Comparison of ENCODE assay signal across 24 cellular contexts in genomic region chr10:7515549-7515948, GRCh38.
DNase-seq lines count a peak whose midpoint lies in the region; ATAC-seq, FAIRE-seq and TF ChIP-seq lines count a peak whose summit lies in the region.
"Had no signal": no experiment of that assay in that cellular context is flagged by ENCODE, and none has a peak within 500 bp of the region (broad histone marks: within the 10 kb centered on the region; RNA-seq: fewer than 3 reads in every experiment).

No MANE protein-coding gene starts in this region.

- peak overlapping the region; percentile 56; the same call in 1 of the 2 replicates for H3K27ac ChIP-seq in BLaER1
- no peak overlapping the region for H3K27ac ChIP-seq in HEK293 (ENCODE audit: extremely low read depth, low read depth, low read length)
- H3K27ac ChIP-seq in upper lobe of left lung: no peak overlapping the region
- H3K27ac ChIP-seq: SJSA1 had no signal

- TF ChIP-seq CTCF in HEK293 (tag by site-specific recombination; IDR thresholded peaks at IDR 0.05) (no peak), brain (conservative IDR thresholded peaks at IDR 0.05) (no peak), upper lobe of left lung (IDR thresholded peaks at IDR 0.05) (no peak)

- peak overlapping the region; percentile 21; the same call in 1 of the 2 replicates for H3K9ac ChIP-seq in BLaER1

- peak; percentile 95 for FAIRE-seq in islet of Langerhans (lab: Jason Lieb, UNC)
- FAIRE-seq: GM12878, H1 had no signal

- H3K4me3 ChIP-seq in BLaER1 (no peak overlapping the region), HEK293 (ENCODE audit: low read depth, low read length) (no peak overlapping the region), upper lobe of left lung (no peak overlapping the region)
- H3K4me3 ChIP-seq: GM12878, SJSA1 had no signal

- CTCF ChIA-PET in HEK293 (lab: Yijun Ruan, JAX): interaction anchor here (2.6 kb wide), 1 partner anchor 10 kb away, joined by 13 read pairs; no protein-coding TSS in a partner anchor

- no peak for DNase-seq in pons (ENCODE audit: low spot score)
- no peak for DNase-seq in left lobe of liver (ENCODE audit: low spot score)
- no peak for DNase-seq in upper lobe of left lung
- DNase-seq: 8988T; ACHN; BE2C; CD4-positive, alpha-beta T cell; GDM1; HCEC 1CT; NCI-H1048; NCI-H1436; NCI-H187 treated with DMSO at 0.1 percent for 48 hours; NCI-H446; NCI-H524 treated with DMSO at 0.1 percent for 48 hours; NCI-H774; PC-3 had no signal

- ATAC-seq in left lobe of liver (no peak), upper lobe of left lung (ENCODE audit: low FRiP score in 2 of 2) (no peak), HG03442 (IDR thresholded peaks at IDR 0.05; ENCODE audit: unreplicated experiment) (no peak)
- ATAC-seq: GM12878, PC-3 had no signal

- 65 to 66% methylated on average over 6 of the region's 6 CpGs for WGBS in upper lobe of left lung, 2 donors

- H3K27ac Mint-ChIP-seq in brain: peak overlapping the region in 3 of 5 experiments; percentile 22 to 51 (median 39)
- H3K27ac Mint-ChIP-seq: CD4-positive, alpha-beta T cell had no signal

- H4K20me1 ChIP-seq in BLaER1: no peaks in the 10 kb centered on the region

- no peak for TF ChIP-seq EP300 in upper lobe of left lung (IDR thresholded peaks at IDR 0.05)

- no peaks in the 10 kb centered on the region for H3K36me3 Mint-ChIP-seq in brain

- H3K4me3 Mint-ChIP-seq in brain: peak overlapping the region; percentile 39 to 77 (median 54)
- H3K4me3 Mint-ChIP-seq: CD4-positive, alpha-beta T cell had no signal

- TF ChIP-seq POLR2A in upper lobe of left lung (IDR thresholded peaks at IDR 0.05): no peak

- no peaks in the 10 kb centered on the region for H3K27me3 ChIP-seq in BLaER1
- no peaks in the 10 kb centered on the region for H3K27me3 ChIP-seq in upper lobe of left lung

- peak overlapping the region; percentile 79 for H3K4me2 ChIP-seq in BLaER1

- peaks cover 29% of the 10 kb centered on the region for H3K4me1 Mint-ChIP-seq in brain

- POLR2A ChIA-PET in HEK293 (lab: Yijun Ruan, JAX): no interaction called here

- H3K9me3 ChIP-seq in BLaER1 (peaks cover 27% of the 10 kb centered on the region), HEK293 (ENCODE audit: control insufficient read depth, insufficient read depth, low read depth, low read length) (no peaks in the 10 kb centered on the region), upper lobe of left lung (no peaks in the 10 kb centered on the region)
- H3K9me3 ChIP-seq: BE2C, SJSA1 had no signal

- peaks cover 6 to 10% (median 8%) of the 10 kb centered on the region in 5 experiments for H3K9me3 Mint-ChIP-seq in brain

- H3K36me3 ChIP-seq in BLaER1: no peaks in the 10 kb centered on the region
- no peaks in the 10 kb centered on the region for H3K36me3 ChIP-seq in HEK293 (ENCODE audit: control insufficient read depth in 2 of 2, insufficient read depth in 1 of 2, low read length in 2 of 2)
- no peaks in the 10 kb centered on the region for H3K36me3 ChIP-seq in upper lobe of left lung
- H3K36me3 ChIP-seq: BE2C, SJSA1 had no signal

- H3K4me1 ChIP-seq in BLaER1 (peaks cover 56% of the 10 kb centered on the region), HEK293 (ENCODE audit: control insufficient read depth, insufficient read depth, low read length) (peaks cover 3% of the 10 kb centered on the region), upper lobe of left lung (no peaks in the 10 kb centered on the region)
- H3K4me1 ChIP-seq: SJSA1 had no signal

- peaks cover 18% of the 10 kb centered on the region for H3K27me3 Mint-ChIP-seq in brain
- H3K27me3 Mint-ChIP-seq: CD4-positive, alpha-beta T cell had no signal

TF ChIP-seq in HEK293, 187 proteins besides CTCF, POLR2A, EP300 and RAD21:
- TF ChIP-seq ZNF654 (tag by site-specific recombination; IDR thresholded peaks at IDR 0.05; ENCODE audit: low read depth) (no peak), TCF7L2 (IDR thresholded peaks at IDR 0.05; ENCODE audit: borderline replicate concordance, low read depth, low read length) (0 out of 2 replicates have a peak, but pooled peaks have one; percentile 31)
- TF ChIP-seq, protein P1, sequence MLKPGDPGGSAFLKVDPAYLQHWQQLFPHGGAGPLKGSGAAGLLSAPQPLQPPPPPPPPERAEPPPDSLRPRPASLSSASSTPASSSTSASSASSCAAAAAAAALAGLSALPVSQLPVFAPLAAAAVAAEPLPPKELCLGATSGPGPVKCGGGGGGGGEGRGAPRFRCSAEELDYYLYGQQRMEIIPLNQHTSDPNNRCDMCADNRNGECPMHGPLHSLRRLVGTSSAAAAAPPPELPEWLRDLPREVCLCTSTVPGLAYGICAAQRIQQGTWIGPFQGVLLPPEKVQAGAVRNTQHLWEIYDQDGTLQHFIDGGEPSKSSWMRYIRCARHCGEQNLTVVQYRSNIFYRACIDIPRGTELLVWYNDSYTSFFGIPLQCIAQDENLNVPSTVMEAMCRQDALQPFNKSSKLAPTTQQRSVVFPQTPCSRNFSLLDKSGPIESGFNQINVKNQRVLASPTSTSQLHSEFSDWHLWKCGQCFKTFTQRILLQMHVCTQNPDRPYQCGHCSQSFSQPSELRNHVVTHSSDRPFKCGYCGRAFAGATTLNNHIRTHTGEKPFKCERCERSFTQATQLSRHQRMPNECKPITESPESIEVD (tag by site-specific recombination; IDR thresholded peaks at IDR 0.05): peak; percentile 51
